Comparison of ENCODE assay signal across 9 cellular contexts in genomic region chr15:40939909-40940801, GRCh38. TPM values are rescaled to one million over a fixed set of nuclear protein-coding genes. Genes with fewer than 3 reads are reported as not detected.
DNase-seq lines count a peak whose midpoint lies in the region; ATAC-seq and TF ChIP-seq lines count a peak whose summit lies in the region.
"Had no signal": no experiment of that assay in that cellular context is flagged by ENCODE, and none has a peak within 500 bp of the region (broad histone marks: within the 10 kb centered on the region; RNA-seq: fewer than 3 reads in every experiment).

No MANE protein-coding gene starts in this region.

- CTCF ChIA-PET in activated naive CD4-positive, alpha-beta T cell treated with anti-CD3 and anti-CD28 coated beads for 36 hours (lab: Charles Lee) = interaction anchor here (1.0 to 4.4 kb wide), 7 partner anchors 10 to 85 kb away, joined by 3 to 52 read pairs (median 10); partner anchors contain the start of genes CHAC1, DLL4 and VPS18

- H3K4me1 ChIP-seq in lower lobe of right lung = peaks cover 70% of the 10 kb centered on the region
- H3K4me1 ChIP-seq in tibial artery = peaks cover 0 to 51% (median 26%) of the 10 kb centered on the region in 4 donors

- H3K36me3 Mint-ChIP-seq in activated naive CD4-positive, alpha-beta T cell treated with anti-CD3 and anti-CD28 coated beads for 36 hours (ENCODE audit: low read depth) = no peaks in the 10 kb centered on the region
- no peaks in the 10 kb centered on the region for H3K36me3 Mint-ChIP-seq in activated naive CD4-positive, alpha-beta T cell treated with anti-CD3 and anti-CD28 coated beads, Interleukin-2, amount 50 U/mL, for 72 hours

- no peak for ATAC-seq in activated naive CD4-positive, alpha-beta T cell treated with anti-CD3 and anti-CD28 coated beads, Interleukin-2, amount 50 U/mL, for 72 hours
- ATAC-seq in lower lobe of right lung = no peak

- H3K27ac ChIP-seq in lower lobe of right lung (peak overlapping the region; percentile 90), tibial artery (peak overlapping the region; percentile 87 to 89)

- H3K4me3 Mint-ChIP-seq in activated naive CD4-positive, alpha-beta T cell treated with anti-CD3 and anti-CD28 coated beads for 36 hours = peak overlapping the region; percentile 1

- peaks cover 36% of the 10 kb centered on the region for H3K36me3 ChIP-seq in lower lobe of right lung
- H3K36me3 ChIP-seq in tibial artery = no peaks in the 10 kb centered on the region

- peak overlapping the region; percentile 12 for H3K27ac Mint-ChIP-seq in activated naive CD4-positive, alpha-beta T cell treated with anti-CD3 and anti-CD28 coated beads for 36 hours
- H3K27ac Mint-ChIP-seq in activated naive CD4-positive, alpha-beta T cell treated with anti-CD3 and anti-CD28 coated beads, Interleukin-2, amount 50 U/mL, for 72 hours = peak overlapping the region; percentile 7 to 12

- H3K27me3 ChIP-seq in lower lobe of right lung (ENCODE audit: low read depth) (no peaks in the 10 kb centered on the region), tibial artery (no peaks in the 10 kb centered on the region)

- H3K4me1 Mint-ChIP-seq in activated naive CD4-positive, alpha-beta T cell treated with anti-CD3 and anti-CD28 coated beads for 36 hours (ENCODE audit: low read depth) = peaks cover 27% of the 10 kb centered on the region

- intact Hi-C loops in activated naive CD4-positive, alpha-beta T cell treated with anti-CD3 and anti-CD28 coated beads for 36 hours (cut with micrococcal nuclease) = loop anchor here (2.0 to 10.0 kb wide), 5 partner anchors 35 to 462 kb away; partner anchors contain the start of gene NDUFAF1
- intact Hi-C loops in lower lobe of right lung (cut with DNase I) (no loop called here), tibial artery (cut with DNase I; ENCODE audit: low total_unique reads) (loop anchor here (5.0 kb wide), 2 partner anchors 33 to 82 kb away; no protein-coding TSS in a partner anchor)

- TF ChIP-seq CTCF in lower lobe of right lung (IDR thresholded peaks at IDR 0.05) = no peak
- no peak for TF ChIP-seq CTCF in tibial artery (IDR thresholded peaks at IDR 0.05)

- H3K9me3 ChIP-seq in lower lobe of right lung (no peaks in the 10 kb centered on the region), tibial artery (no peaks in the 10 kb centered on the region)

- H3K27me3 Mint-ChIP-seq in activated naive CD4-positive, alpha-beta T cell treated with anti-CD3 and anti-CD28 coated beads for 36 hours (ENCODE audit: low read depth) = no peaks in the 10 kb centered on the region

- H3K9me3 Mint-ChIP-seq in activated naive CD4-positive, alpha-beta T cell treated with anti-CD3 and anti-CD28 coated beads for 36 hours = no peaks in the 10 kb centered on the region
- H3K9me3 Mint-ChIP-seq in activated naive CD4-positive, alpha-beta T cell treated with anti-CD3 and anti-CD28 coated beads, Interleukin-2, amount 50 U/mL, for 72 hours = no peaks in the 10 kb centered on the region

- no peak for DNase-seq in activated naive CD4-positive, alpha-beta T cell treated with anti-CD3 and anti-CD28 coated beads for 36 hours
- DNase-seq in activated naive CD4-positive, alpha-beta T cell treated with anti-CD3 and anti-CD28 coated beads, Interleukin-2, amount 50 U/mL, for 16 hours = no peak
- no peak for DNase-seq in activated naive CD4-positive, alpha-beta T cell treated with anti-CD3 and anti-CD28 coated beads, Interleukin-2, amount 50 U/mL, for 72 hours (ENCODE audit: low spot score in 2 of 2)
- no peak for DNase-seq in lower lobe of right lung
- DNase-seq in tibial artery = peak in 1 of 2 donors; percentile 39
- no peak for DNase-seq in occipital lobe (lab: John Stamatoyannopoulos, UW)
- no peak for DNase-seq in NCI-H146 (lab: John Stamatoyannopoulos, UW)
- DNase-seq in NCI-H128 (lab: John Stamatoyannopoulos, UW; ENCODE audit: unreplicated experiment) = no peak
- DNase-seq: NCI-H2081 treated with DMSO at 0.1 percent for 48 hours had no signal

- H3K4me3 ChIP-seq in lower lobe of right lung (peak overlapping the region; percentile 69), tibial artery (peak overlapping the region in 1 of 2 donors; percentile 60)

RNA-seq across cellular contexts. Expression of gene DLL4, which starts 11.0 kb away (rescaled TPM):
- total RNA-seq in activated naive CD4-positive, alpha-beta T cell treated with anti-CD3 and anti-CD28 coated beads for 36 hours = under 1 TPM in 1 of 2 experiments, not detected in 1; 0.14 TPM
- under 1 TPM in 1 of 2 donors, not detected in 1; 0.16 TPM for total RNA-seq in activated naive CD4-positive, alpha-beta T cell treated with anti-CD3 and anti-CD28 coated beads, Interleukin-2, amount 50 U/mL, for 72 hours
- total RNA-seq in lower lobe of right lung (21.3 TPM), occipital lobe (4.8 TPM)

RNA-seq across cellular contexts. Expression of gene CHAC1, which starts 13.1 kb away (rescaled TPM):
- total RNA-seq in activated naive CD4-positive, alpha-beta T cell treated with anti-CD3 and anti-CD28 coated beads for 36 hours = 10 to 100 TPM; 19.8 to 20.2 TPM
- 10 to 100 TPM; 12.9 to 16.3 TPM for total RNA-seq in activated naive CD4-positive, alpha-beta T cell treated with anti-CD3 and anti-CD28 coated beads, Interleukin-2, amount 50 U/mL, for 72 hours
- total RNA-seq in lower lobe of right lung = 1.8 TPM
- 4.2 TPM for total RNA-seq in occipital lobe

RNA-seq across cellular contexts. Expression of gene VPS18, which starts 45.9 kb away (rescaled TPM):
- total RNA-seq in activated naive CD4-positive, alpha-beta T cell treated with anti-CD3 and anti-CD28 coated beads for 36 hours = 1 to 10 TPM; 3.3 to 3.4 TPM
- total RNA-seq in activated naive CD4-positive, alpha-beta T cell treated with anti-CD3 and anti-CD28 coated beads, Interleukin-2, amount 50 U/mL, for 72 hours = 1 to 10 TPM; 7.2 to 8.4 TPM
- 24.0 TPM for total RNA-seq in lower lobe of right lung
- total RNA-seq in occipital lobe = 27.5 TPM
